Comparison of ENCODE assay signal across 1 cellular context in the genomic region with DNA sequence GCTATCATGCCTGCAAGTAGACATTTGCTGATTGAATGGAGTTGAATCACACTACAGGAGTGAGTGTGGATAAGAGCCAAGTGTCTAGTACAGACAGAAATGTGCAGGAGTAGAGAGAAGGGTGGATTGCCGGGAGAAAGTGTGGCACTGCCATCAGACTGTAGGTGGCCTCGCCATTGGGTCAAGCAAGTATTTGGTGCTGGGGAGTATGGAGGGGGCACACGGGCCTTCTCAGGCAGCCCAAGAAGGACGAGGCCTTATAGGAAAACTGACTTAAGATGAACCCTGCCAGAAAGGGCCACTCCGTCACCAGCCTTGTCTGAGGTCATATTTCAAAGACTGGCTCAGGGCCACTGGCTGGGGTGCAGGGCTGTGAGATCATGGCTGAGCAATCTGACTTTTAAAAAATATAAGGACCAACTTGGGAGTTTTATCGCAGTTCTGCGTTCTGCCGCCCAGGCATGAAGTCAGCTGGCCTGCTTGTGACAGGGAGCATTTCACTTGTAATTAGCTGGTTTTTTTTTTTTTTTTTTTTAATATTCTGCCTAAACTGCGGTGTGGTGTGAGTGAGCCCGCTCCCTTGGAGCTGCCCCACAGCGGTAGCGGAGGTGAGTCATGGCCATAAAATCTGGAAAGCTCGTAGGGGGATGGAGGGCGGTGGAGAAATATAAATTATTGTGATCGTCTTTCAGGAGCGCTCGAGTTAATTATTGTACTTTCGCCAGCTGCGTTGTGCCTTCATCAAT.
TF ChIP-seq lines count a peak whose summit lies in the region.

No MANE protein-coding gene starts in this region.

TF ChIP-seq in HEK293, 187 proteins besides CTCF, POLR2A, EP300 and RAD21 (continued from another document and continues in another):
- TF ChIP-seq, protein P1, sequence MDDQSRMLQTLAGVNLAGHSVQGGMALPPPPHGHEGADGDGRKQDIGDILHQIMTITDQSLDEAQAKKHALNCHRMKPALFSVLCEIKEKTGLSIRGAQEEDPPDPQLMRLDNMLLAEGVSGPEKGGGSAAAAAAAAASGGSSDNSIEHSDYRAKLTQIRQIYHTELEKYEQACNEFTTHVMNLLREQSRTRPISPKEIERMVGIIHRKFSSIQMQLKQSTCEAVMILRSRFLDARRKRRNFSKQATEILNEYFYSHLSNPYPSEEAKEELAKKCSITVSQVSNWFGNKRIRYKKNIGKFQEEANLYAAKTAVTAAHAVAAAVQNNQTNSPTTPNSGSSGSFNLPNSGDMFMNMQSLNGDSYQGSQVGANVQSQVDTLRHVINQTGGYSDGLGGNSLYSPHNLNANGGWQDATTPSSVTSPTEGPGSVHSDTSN (CRISPR knock-in tag; IDR thresholded peaks at IDR 0.05) = no peak
- TF ChIP-seq ZNF37A (tag by site-specific recombination; IDR thresholded peaks at IDR 0.05) (no peak), ZNF324 (tag by site-specific recombination; IDR thresholded peaks at IDR 0.05) (peak; percentile 66; the same call in 1 of the 2 replicates), TRIM28 (IDR thresholded peaks at IDR 0.05; ENCODE audit: borderline replicate concordance, low read length) (no peak; the same call in 1 of the 2 replicates), ZNF747 (tag by site-specific recombination; IDR thresholded peaks at IDR 0.05) (no peak), ZNF785 (tag by site-specific recombination; IDR thresholded peaks at IDR 0.05) (no peak), ZBTB17 (tag by site-specific recombination; IDR thresholded peaks at IDR 0.05) (peak; percentile 88), ZNF792 (tag by site-specific recombination; IDR thresholded peaks at IDR 0.05) (no peak), GLIS1 (tag by site-specific recombination; IDR thresholded peaks at IDR 0.05) (peak; percentile 98), ZSCAN30 (tag by site-specific recombination; IDR thresholded peaks at IDR 0.05) (peak; percentile 24; the same call in 1 of the 2 replicates), ZNF174 (tag by site-specific recombination; IDR thresholded peaks at IDR 0.05) (no peak), PATZ1 (tag by site-specific recombination; IDR thresholded peaks at IDR 0.05) (peak; percentile 91), MZF1 (tag by site-specific recombination; IDR thresholded peaks at IDR 0.05; ENCODE audit: borderline replicate concordance) (peak; percentile 21; the same call in 1 of the 2 replicates), ZNF26 (tag by site-specific recombination; IDR thresholded peaks at IDR 0.05) (no peak), ZNF837 (tag by site-specific recombination; IDR thresholded peaks at IDR 0.05) (no peak), ZNF391 (tag by site-specific recombination; IDR thresholded peaks at IDR 0.05; ENCODE audit: borderline replicate concordance, low read depth) (peak; percentile 78; the same call in 1 of the 2 replicates), ZNF169 (tag by site-specific recombination; IDR thresholded peaks at IDR 0.05) (no peak), EGR2 (tag by site-specific recombination; IDR thresholded peaks at IDR 0.05; ENCODE audit: low read depth) (peak; percentile 63), ZNF701 (tag by site-specific recombination; IDR thresholded peaks at IDR 0.05) (no peak), ZBTB21 (tag by site-specific recombination; IDR thresholded peaks at IDR 0.05) (peak; percentile 99), KLF9 (tag by site-specific recombination; IDR thresholded peaks at IDR 0.05; ENCODE audit: low read depth) (no peak), ZBTB6 (tag by site-specific recombination; IDR thresholded peaks at IDR 0.05) (0 out of 2 replicates have a peak, but pooled peaks have one; percentile 46), ZNF530 (tag by site-specific recombination; IDR thresholded peaks at IDR 0.05; ENCODE audit: low read depth) (no peak), ZFP37 (tag by site-specific recombination; IDR thresholded peaks at IDR 0.05) (no peak), ZNF426 (tag by site-specific recombination; IDR thresholded peaks at IDR 0.05) (no peak), ATF2 (tag by site-specific recombination; IDR thresholded peaks at IDR 0.05; ENCODE audit: low read depth) (peak; percentile 70), ZNF311 (tag by site-specific recombination; IDR thresholded peaks at IDR 0.05; ENCODE audit: borderline replicate concordance) (no peak), ZNF623 (tag by site-specific recombination; IDR thresholded peaks at IDR 0.05) (no peak; the same call in 1 of the 2 replicates), ZBTB11 (tag by site-specific recombination; conservative IDR thresholded peaks at IDR 0.05; ENCODE audit: low read depth) (no peak), ZNF677 (tag by site-specific recombination; IDR thresholded peaks at IDR 0.05) (no peak)
- TF ChIP-seq, protein P2, sequence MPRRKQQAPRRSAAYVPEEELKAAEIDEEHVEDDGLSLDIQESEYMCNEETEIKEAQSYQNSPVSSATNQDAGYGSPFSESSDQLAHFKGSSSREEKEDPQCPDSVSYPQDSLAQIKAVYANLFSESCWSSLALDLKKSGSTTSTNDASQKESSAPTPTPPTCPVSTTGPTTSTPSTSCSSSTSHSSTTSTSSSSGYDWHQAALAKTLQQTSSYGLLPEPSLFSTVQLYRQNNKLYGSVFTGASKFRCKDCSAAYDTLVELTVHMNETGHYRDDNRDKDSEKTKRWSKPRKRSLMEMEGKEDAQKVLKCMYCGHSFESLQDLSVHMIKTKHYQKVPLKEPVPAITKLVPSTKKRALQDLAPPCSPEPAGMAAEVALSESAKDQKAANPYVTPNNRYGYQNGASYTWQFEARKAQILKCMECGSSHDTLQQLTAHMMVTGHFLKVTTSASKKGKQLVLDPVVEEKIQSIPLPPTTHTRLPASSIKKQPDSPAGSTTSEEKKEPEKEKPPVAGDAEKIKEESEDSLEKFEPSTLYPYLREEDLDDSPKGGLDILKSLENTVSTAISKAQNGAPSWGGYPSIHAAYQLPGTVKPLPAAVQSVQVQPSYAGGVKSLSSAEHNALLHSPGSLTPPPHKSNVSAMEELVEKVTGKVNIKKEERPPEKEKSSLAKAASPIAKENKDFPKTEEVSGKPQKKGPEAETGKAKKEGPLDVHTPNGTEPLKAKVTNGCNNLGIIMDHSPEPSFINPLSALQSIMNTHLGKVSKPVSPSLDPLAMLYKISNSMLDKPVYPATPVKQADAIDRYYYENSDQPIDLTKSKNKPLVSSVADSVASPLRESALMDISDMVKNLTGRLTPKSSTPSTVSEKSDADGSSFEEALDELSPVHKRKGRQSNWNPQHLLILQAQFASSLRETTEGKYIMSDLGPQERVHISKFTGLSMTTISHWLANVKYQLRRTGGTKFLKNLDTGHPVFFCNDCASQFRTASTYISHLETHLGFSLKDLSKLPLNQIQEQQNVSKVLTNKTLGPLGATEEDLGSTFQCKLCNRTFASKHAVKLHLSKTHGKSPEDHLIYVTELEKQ (tag by site-specific recombination; IDR thresholded peaks at IDR 0.05; ENCODE audit: borderline replicate concordance) = peak; percentile 66
- TF ChIP-seq, protein P3, sequence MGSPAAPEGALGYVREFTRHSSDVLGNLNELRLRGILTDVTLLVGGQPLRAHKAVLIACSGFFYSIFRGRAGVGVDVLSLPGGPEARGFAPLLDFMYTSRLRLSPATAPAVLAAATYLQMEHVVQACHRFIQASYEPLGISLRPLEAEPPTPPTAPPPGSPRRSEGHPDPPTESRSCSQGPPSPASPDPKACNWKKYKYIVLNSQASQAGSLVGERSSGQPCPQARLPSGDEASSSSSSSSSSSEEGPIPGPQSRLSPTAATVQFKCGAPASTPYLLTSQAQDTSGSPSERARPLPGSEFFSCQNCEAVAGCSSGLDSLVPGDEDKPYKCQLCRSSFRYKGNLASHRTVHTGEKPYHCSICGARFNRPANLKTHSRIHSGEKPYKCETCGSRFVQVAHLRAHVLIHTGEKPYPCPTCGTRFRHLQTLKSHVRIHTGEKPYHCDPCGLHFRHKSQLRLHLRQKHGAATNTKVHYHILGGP (tag by site-specific recombination; IDR thresholded peaks at IDR 0.05) = no peak
- TF ChIP-seq, protein P4, sequence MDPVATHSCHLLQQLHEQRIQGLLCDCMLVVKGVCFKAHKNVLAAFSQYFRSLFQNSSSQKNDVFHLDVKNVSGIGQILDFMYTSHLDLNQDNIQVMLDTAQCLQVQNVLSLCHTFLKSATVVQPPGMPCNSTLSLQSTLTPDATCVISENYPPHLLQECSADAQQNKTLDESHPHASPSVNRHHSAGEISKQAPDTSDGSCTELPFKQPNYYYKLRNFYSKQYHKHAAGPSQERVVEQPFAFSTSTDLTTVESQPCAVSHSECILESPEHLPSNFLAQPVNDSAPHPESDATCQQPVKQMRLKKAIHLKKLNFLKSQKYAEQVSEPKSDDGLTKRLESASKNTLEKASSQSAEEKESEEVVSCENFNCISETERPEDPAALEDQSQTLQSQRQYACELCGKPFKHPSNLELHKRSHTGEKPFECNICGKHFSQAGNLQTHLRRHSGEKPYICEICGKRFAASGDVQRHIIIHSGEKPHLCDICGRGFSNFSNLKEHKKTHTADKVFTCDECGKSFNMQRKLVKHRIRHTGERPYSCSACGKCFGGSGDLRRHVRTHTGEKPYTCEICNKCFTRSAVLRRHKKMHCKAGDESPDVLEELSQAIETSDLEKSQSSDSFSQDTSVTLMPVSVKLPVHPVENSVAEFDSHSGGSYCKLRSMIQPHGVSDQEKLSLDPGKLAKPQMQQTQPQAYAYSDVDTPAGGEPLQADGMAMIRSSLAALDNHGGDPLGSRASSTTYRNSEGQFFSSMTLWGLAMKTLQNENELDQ (tag by site-specific recombination; IDR thresholded peaks at IDR 0.05; ENCODE audit: low read depth) = no peak
- TF ChIP-seq, protein P5, sequence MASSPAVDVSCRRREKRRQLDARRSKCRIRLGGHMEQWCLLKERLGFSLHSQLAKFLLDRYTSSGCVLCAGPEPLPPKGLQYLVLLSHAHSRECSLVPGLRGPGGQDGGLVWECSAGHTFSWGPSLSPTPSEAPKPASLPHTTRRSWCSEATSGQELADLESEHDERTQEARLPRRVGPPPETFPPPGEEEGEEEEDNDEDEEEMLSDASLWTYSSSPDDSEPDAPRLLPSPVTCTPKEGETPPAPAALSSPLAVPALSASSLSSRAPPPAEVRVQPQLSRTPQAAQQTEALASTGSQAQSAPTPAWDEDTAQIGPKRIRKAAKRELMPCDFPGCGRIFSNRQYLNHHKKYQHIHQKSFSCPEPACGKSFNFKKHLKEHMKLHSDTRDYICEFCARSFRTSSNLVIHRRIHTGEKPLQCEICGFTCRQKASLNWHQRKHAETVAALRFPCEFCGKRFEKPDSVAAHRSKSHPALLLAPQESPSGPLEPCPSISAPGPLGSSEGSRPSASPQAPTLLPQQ (tag by site-specific recombination; IDR thresholded peaks at IDR 0.05) = peak; percentile 61
